9 cellular contexts compared by ENCODE assay signal in the genomic region with DNA sequence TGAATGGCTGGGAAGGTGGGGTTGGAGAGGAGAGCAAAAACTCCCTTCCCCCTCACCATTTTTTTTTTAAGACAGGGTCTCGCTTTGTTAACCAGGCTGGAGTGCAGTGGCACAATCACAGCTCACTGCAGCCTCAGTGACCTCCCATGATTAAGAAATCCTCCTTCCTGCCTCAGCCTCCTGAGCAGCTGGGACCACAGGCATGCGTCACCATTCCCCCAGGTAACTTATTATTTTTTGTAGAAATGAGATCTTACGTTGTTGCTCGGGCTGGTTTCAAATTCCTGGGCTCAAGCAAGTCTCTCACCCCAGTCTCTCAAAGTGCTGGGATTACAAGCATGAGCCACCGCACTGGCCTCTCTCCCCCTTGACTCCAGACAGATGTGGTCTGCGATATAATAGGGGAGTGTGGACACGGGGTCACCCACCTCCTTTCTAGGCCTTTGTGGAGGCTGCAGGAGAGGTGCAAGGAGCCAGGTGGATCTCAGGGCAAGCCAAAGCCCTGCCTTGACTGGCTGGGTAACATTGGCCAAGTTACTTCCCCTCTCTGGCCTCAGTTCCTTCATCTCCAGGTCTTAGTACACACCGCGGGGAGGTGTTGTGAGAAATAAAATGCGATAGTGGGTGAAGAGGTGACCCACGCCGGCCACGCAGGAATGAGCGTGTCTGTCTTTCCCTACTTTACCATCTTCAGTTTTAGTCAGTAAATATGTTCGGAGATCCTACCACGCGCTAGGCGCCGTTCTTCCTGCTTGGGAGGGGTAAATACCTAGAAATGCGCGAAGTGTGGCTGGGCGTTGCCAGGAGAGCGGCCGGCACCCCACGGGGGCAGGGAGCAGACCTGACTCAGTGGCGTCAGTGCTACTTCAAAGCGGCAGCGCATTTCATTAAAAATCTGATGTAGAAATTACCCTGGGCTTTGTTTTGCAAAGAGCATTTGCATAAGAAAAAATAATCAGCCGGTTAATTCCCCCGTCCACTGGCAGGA. TPM values are rescaled to one million over a fixed set of nuclear protein-coding genes. Genes with fewer than 3 reads are reported as not detected.
DNase-seq lines count a peak whose midpoint lies in the region; ATAC-seq and TF ChIP-seq lines count a peak whose summit lies in the region.
"Had no signal": no experiment of that assay in that cellular context is flagged by ENCODE, and none has a peak within 500 bp of the region (broad histone marks: within the 10 kb centered on the region; RNA-seq: fewer than 3 reads in every experiment).

No MANE protein-coding gene starts in this region.

- DNase-seq in ACHN (peak; percentile 77), NB4 (ENCODE audit: low read depth) (peak; percentile 37), dorsolateral prefrontal cortex (peak in 2 of 10 donors; percentile 28 to 41), naive B cell (peak; percentile 17), GM10266 (ENCODE audit: extremely low spot score) (no peak), NCI-H2196 treated with DMSO at 0.1 percent for 48 hours (lab: John Stamatoyannopoulos, UW; ENCODE audit: unreplicated experiment) (no peak)

- no peaks in the 10 kb centered on the region for H3K36me3 Mint-ChIP-seq in naive B cell

- no peaks in the 10 kb centered on the region for H3K9me3 Mint-ChIP-seq in naive B cell

- TF ChIP-seq CTCF in NB4 (IDR thresholded peaks at IDR 0.05; ENCODE audit: low read depth, low read length) = no peak
- TF ChIP-seq CTCF in dorsolateral prefrontal cortex (IDR thresholded peaks at IDR 0.05 in 54 of 56, conservative IDR thresholded peaks at IDR 0.05 in 2 of 56; ENCODE audit: low read depth in 1 of 56, partially characterized antibody in 56 of 56) = no peak
- TF ChIP-seq CTCF in GM10266 (IDR thresholded peaks at IDR 0.05; ENCODE audit: control insufficient read depth, insufficient read depth, low read depth, missing control alignments) = no peak

- H3K27me3 ChIP-seq in dorsolateral prefrontal cortex = peaks cover 0 to 3% (median 0%) of the 10 kb centered on the region in 45 donors

- H3K4me3 Mint-ChIP-seq in naive B cell = peak overlapping the region; percentile 80 to 96 (median 92)

- H3K27ac Mint-ChIP-seq in naive B cell = peak overlapping the region; percentile 38 to 83 (median 74)

- intact Hi-C loops in dorsolateral prefrontal cortex (cut with DNase I) = loop anchor here in 1 of 2 donors (1.0 to 10.0 kb wide), 6 partner anchors 78 to 316 kb away; no protein-coding TSS in a partner anchor

- H3K4me1 Mint-ChIP-seq in naive B cell = peaks cover 22 to 34% (median 26%) of the 10 kb centered on the region in 3 donors

- peak overlapping the region; percentile 42 for H3K4me3 ChIP-seq in NB4 (ENCODE audit: low read depth, low read length)
- H3K4me3 ChIP-seq in dorsolateral prefrontal cortex = peak overlapping the region; percentile 38 to 73 (median 58)
- H3K4me3 ChIP-seq: lung had no signal

- no peak for TF ChIP-seq POLR2A in NB4 (IDR thresholded peaks at IDR 0.05; ENCODE audit: extremely low read depth, insufficient read length)

- in situ Hi-C loops in ACHN (cut with HindIII; ENCODE audit: low pct_ligation_motif_present, low pct_unique_long_range_greater_than_20kb, low sequenced_read_pairs) = no loop called here

- peak; percentile 13 to 17 for ATAC-seq in naive B cell (ENCODE audit: low read depth in 2 of 2)
- ATAC-seq in HG03025 (IDR thresholded peaks at IDR 0.05; ENCODE audit: low FRiP score, unreplicated experiment) = no peak
- ATAC-seq in GM21390 (IDR thresholded peaks at IDR 0.05; ENCODE audit: unreplicated experiment) = no peak

- H3K27me3 Mint-ChIP-seq in naive B cell = peaks cover 10 to 52% (median 33%) of the 10 kb centered on the region in 3 donors

- peak overlapping the region in 6 of 59 donors; percentile 3 to 70 (median 30) for H3K27ac ChIP-seq in dorsolateral prefrontal cortex

RNA-seq across cellular contexts. Expression of a gene that starts 20.2 kb away (rescaled TPM):
- total RNA-seq in dorsolateral prefrontal cortex = 100 to 1,000 TPM in 88 of 120 experiments, 10 to 100 TPM in 32; 75.5 to 144 (median 107) TPM
- polyA plus RNA-seq in naive B cell (ENCODE audit: low read depth in 6 of 6) = 10 to 100 TPM in 1 of 6 donors, 1 to 10 TPM in 5; 3.4 to 11.3 (median 4.8) TPM

Comparison
In these comparisons a context has a peak if more than half of its experiments do, and no peak if none do; other contexts are left out.
1. DNase-seq: peak in ACHN (single experiment), NB4 (single experiment) and naive B cell (single experiment); none in GM10266 (single experiment) and NCI-H2196 treated with DMSO at 0.1 percent for 48 hours (single experiment).
2. ATAC-seq: peak in naive B cell (2 of 2); none in HG03025 (single experiment) and GM21390 (single experiment).